In genomic region chr6:71181565-71181964, GRCh38 we compare ENCODE assay signal across 14 cellular contexts.
DNase-seq lines count a peak whose midpoint lies in the region; ATAC-seq and TF ChIP-seq lines count a peak whose summit lies in the region.
"Had no signal": no experiment of that assay in that cellular context is flagged by ENCODE, and none has a peak within 500 bp of the region (broad histone marks: within the 10 kb centered on the region; RNA-seq: fewer than 3 reads in every experiment).

No MANE protein-coding gene starts in this region.

- TF ChIP-seq CTCF in SK-N-SH (IDR thresholded peaks at IDR 0.05) (no peak), foreskin keratinocyte (conservative IDR thresholded peaks at IDR 0.05) (no peak), gastrocnemius medialis (IDR thresholded peaks at IDR 0.05 in 4 of 5, conservative IDR thresholded peaks at IDR 0.05 in 1 of 5) (no peak)

- no peak overlapping the region for H3K4me3 ChIP-seq in SK-N-SH (ENCODE audit: low read depth in 2 of 2, low read length in 1 of 2)
- peak overlapping the region; percentile 28 for H3K4me3 ChIP-seq in skeletal muscle satellite cell (ENCODE audit: low read length)
- H3K4me3 ChIP-seq in gastrocnemius medialis = no peak overlapping the region
- H3K4me3 ChIP-seq: lower lobe of right lung, skin epidermis had no signal

- CTCF ChIA-PET in SK-N-SH (lab: Yijun Ruan, JAX) = interaction anchor here (0.6 to 2.4 kb wide), 2 partner anchors 9 kb away, joined by 3 to 8 read pairs; no protein-coding TSS in a partner anchor

- H3K4me1 ChIP-seq in SK-N-SH (ENCODE audit: control insufficient read depth in 1 of 2, insufficient read depth in 2 of 2, low read depth in 1 of 2, low read length in 1 of 2) (no peaks in the 10 kb centered on the region), foreskin keratinocyte (peaks cover 4% of the 10 kb centered on the region), skeletal muscle satellite cell (ENCODE audit: control insufficient read depth, insufficient read depth, low read length) (peaks cover 13% of the 10 kb centered on the region), gastrocnemius medialis (no peaks in the 10 kb centered on the region)
- H3K4me1 ChIP-seq: lower lobe of right lung had no signal

- H3K9me3 ChIP-seq in SK-N-SH (no peaks in the 10 kb centered on the region), skeletal muscle satellite cell (replicated peaks; ENCODE audit: low read length) (no peaks in the 10 kb centered on the region), gastrocnemius medialis (no peaks in the 10 kb centered on the region)
- H3K9me3 ChIP-seq: lower lobe of right lung had no signal

- H3K9me2 ChIP-seq in SK-N-SH = no peaks in the 10 kb centered on the region

- no peaks in the 10 kb centered on the region for H3K36me3 ChIP-seq in SK-N-SH (replicated peaks in 1 of 2; ENCODE audit: control insufficient read depth in 1 of 2, insufficient read depth in 2 of 2, low read length in 1 of 2)
- no peaks in the 10 kb centered on the region for H3K36me3 ChIP-seq in skeletal muscle satellite cell (ENCODE audit: insufficient read depth, low read length)
- H3K36me3 ChIP-seq in gastrocnemius medialis = no peaks in the 10 kb centered on the region
- H3K36me3 ChIP-seq: lower lobe of right lung had no signal

- intact Hi-C loops in sciatic nerve (cut with DNase I) = no loop called here
- intact Hi-C loops in gastrocnemius medialis (cut with DNase I; ENCODE audit: low total_unique reads) = no loop called here

- no peaks in the 10 kb centered on the region for H3F3A ChIP-seq in SK-N-SH (replicated peaks; ENCODE audit: insufficient read depth)

- H3K9ac ChIP-seq in SK-N-SH = no peak overlapping the region
- no peak overlapping the region for H3K9ac ChIP-seq in skeletal muscle satellite cell (ENCODE audit: low read depth, low read length)

- H3K27ac ChIP-seq in SK-N-SH (ENCODE audit: low read depth in 2 of 2, low read length in 1 of 2) = no peak overlapping the region; a peak in 1 of 4 replicates
- no peak overlapping the region for H3K27ac ChIP-seq in foreskin keratinocyte
- no peak overlapping the region for H3K27ac ChIP-seq in gastrocnemius medialis
- H3K27ac ChIP-seq: lower lobe of right lung, skin epidermis had no signal

- TF ChIP-seq EP300 in SK-N-SH (IDR thresholded peaks at IDR 0.05; ENCODE audit: borderline replicate concordance in 1 of 2, low read depth in 1 of 2, low read length in 1 of 2) = no peak

- POLR2A ChIA-PET in SK-N-SH (lab: Yijun Ruan, JAX) = no interaction called here

- 53% methylated on average over 1 of the region's 1 CpG for WGBS in SK-N-SH (ENCODE audit: low lambda C conversion rate)

- H3K27me3 ChIP-seq in SK-N-SH (ENCODE audit: insufficient read depth) (no peaks in the 10 kb centered on the region), foreskin keratinocyte (no peaks in the 10 kb centered on the region), skeletal muscle satellite cell (ENCODE audit: control insufficient read depth, insufficient read depth, low read length) (no peaks in the 10 kb centered on the region), gastrocnemius medialis (no peaks in the 10 kb centered on the region)

- H4K20me1 ChIP-seq in SK-N-SH (ENCODE audit: insufficient read depth) = no peaks in the 10 kb centered on the region

- TF ChIP-seq POLR2A in gastrocnemius medialis (IDR thresholded peaks at IDR 0.05) = no peak

- in situ Hi-C loops in gastrocnemius medialis (cut with MboI; ENCODE audit: low sequenced_read_pairs in 4 of 4) = loop anchor here in 1 of 4 donors (25.0 kb wide), 1 partner anchor 331 kb away; no protein-coding TSS in a partner anchor

- H3K4me2 ChIP-seq in SK-N-SH (no peak overlapping the region), skeletal muscle satellite cell (ENCODE audit: low read length) (no peak overlapping the region)

- no peaks in the 10 kb centered on the region for H3K79me2 ChIP-seq in SK-N-SH (ENCODE audit: insufficient read depth)

- TF ChIP-seq RAD21 in SK-N-SH (IDR thresholded peaks at IDR 0.05; ENCODE audit: low read length) = no peak

- no peak overlapping the region for H2AFZ ChIP-seq in SK-N-SH (ENCODE audit: low read depth)

- DNase-seq in NCI-H2227 (lab: John Stamatoyannopoulos, UW; ENCODE audit: unreplicated experiment) (peak; percentile 2), NCI-H2227 treated with DMSO at 0.1 percent for 48 hours (lab: John Stamatoyannopoulos, UW) (no peak), SK-N-SH (no peak), foreskin keratinocyte (peak; percentile 77 to 90), sciatic nerve (ENCODE audit: low spot score) (no peak), gastrocnemius medialis (no peak)
- DNase-seq: 8988T; activated gamma-delta T cell treated with Interleukin-2 at 50 U/mL for 16 hours; effector CD8-positive, alpha-beta T cell; lower lobe of right lung had no signal

- ATAC-seq in foreskin keratinocyte (peak; percentile 100), sciatic nerve (no peak), gastrocnemius medialis (no peak), GM18520 (IDR thresholded peaks at IDR 0.05; ENCODE audit: unreplicated experiment) (no peak)
- ATAC-seq: stimulated activated memory B cell treated with anti-CD40 and anti-IgM and Interleukin-4, amounts not matched to agents 10 μg/mL and 1 μg/mL and 100 μg/mL, for 72 hours had no signal

TF ChIP-seq in SK-N-SH, 30 proteins besides CTCF, POLR2A, EP300 and RAD21:
- TF ChIP-seq FOSL2 (IDR thresholded peaks at IDR 0.05; ENCODE audit: borderline replicate concordance, low read depth) (peak; percentile 39; the same call in 1 of the 2 replicates), YY1 (IDR thresholded peaks at IDR 0.05; ENCODE audit: low read depth) (no peak)

Comparison
In these comparisons a context has a peak if more than half of its experiments do, and no peak if none do; other contexts are left out.
1. DNase-seq: peak in NCI-H2227 (single experiment) and foreskin keratinocyte (2 of 2); none in NCI-H2227 treated with DMSO at 0.1 percent for 48 hours (single experiment), SK-N-SH (single experiment), sciatic nerve (single experiment) and gastrocnemius medialis (0 of 2).